ENCODE assay signal across 11 cellular contexts in genomic region chr7:137772748-137773147, GRCh38.
DNase-seq lines count a peak whose midpoint lies in the region; TF ChIP-seq lines count a peak whose summit lies in the region.
"Had no signal": no experiment of that assay in that cellular context is flagged by ENCODE, and none has a peak within 500 bp of the region (broad histone marks: within the 10 kb centered on the region; RNA-seq: fewer than 3 reads in every experiment).

No MANE protein-coding gene starts in this region.

- no peaks in the 10 kb centered on the region for H3K27me3 Mint-ChIP-seq in activated CD4-positive, alpha-beta T cell treated with anti-CD3 and anti-CD28 coated beads, Interleukin-2, amount 10 ng/mL, durations not matched to agents 24 days and 14 days
- H3K27me3 Mint-ChIP-seq in CD14-positive monocyte (ENCODE audit: low read depth in 3 of 3), result peaks cover 0 to 3% (median 0%) of the 10 kb centered on the region in 3 donors

- peak overlapping the region; percentile 75 for H3K4me3 Mint-ChIP-seq in activated CD4-positive, alpha-beta T cell treated with anti-CD3 and anti-CD28 coated beads, Interleukin-2, amount 10 ng/mL, durations not matched to agents 24 days and 14 days
- H3K4me3 Mint-ChIP-seq in CD14-positive monocyte, result no peak overlapping the region

- H3K27ac ChIP-seq in SK-N-SH (ENCODE audit: low read depth in 2 of 2, low read length in 1 of 2) (peak overlapping the region; percentile 12 to 93; a peak in 3 of 4 replicates), tibial artery (no peak overlapping the region)

- peak overlapping the region; percentile 34 for H3K27ac Mint-ChIP-seq in activated CD4-positive, alpha-beta T cell treated with anti-CD3 and anti-CD28 coated beads, Interleukin-2, amount 10 ng/mL, durations not matched to agents 24 days and 14 days
- no peak overlapping the region for H3K27ac Mint-ChIP-seq in CD14-positive monocyte

- no peak for TF ChIP-seq CTCF in SK-N-SH (IDR thresholded peaks at IDR 0.05)
- no peak for TF ChIP-seq CTCF in fibroblast of the aortic adventitia (IDR thresholded peaks at IDR 0.05; ENCODE audit: insufficient read depth, low read length)
- TF ChIP-seq CTCF in tibial artery (IDR thresholded peaks at IDR 0.05), result no peak
- TF ChIP-seq CTCF in CD14-positive monocyte (IDR thresholded peaks at IDR 0.05), result no peak

- H3K27me3 ChIP-seq in SK-N-SH (ENCODE audit: insufficient read depth) (no peaks in the 10 kb centered on the region), skeletal muscle satellite cell (ENCODE audit: control insufficient read depth, insufficient read depth, low read length) (no peaks in the 10 kb centered on the region), tibial artery (no peaks in the 10 kb centered on the region)

- no peaks in the 10 kb centered on the region for H3K9me2 ChIP-seq in SK-N-SH

- H3K4me2 ChIP-seq in SK-N-SH (peak overlapping the region; percentile 43), skeletal muscle satellite cell (ENCODE audit: low read length) (peak overlapping the region; percentile 79)

- H3K36me3 ChIP-seq in SK-N-SH (replicated peaks in 1 of 2; ENCODE audit: control insufficient read depth in 1 of 2, insufficient read depth in 2 of 2, low read length in 1 of 2) (no peaks in the 10 kb centered on the region), skeletal muscle satellite cell (ENCODE audit: insufficient read depth, low read length) (no peaks in the 10 kb centered on the region), tibial artery (no peaks in the 10 kb centered on the region)

- peaks cover 5% of the 10 kb centered on the region for H3K36me3 Mint-ChIP-seq in activated CD4-positive, alpha-beta T cell treated with anti-CD3 and anti-CD28 coated beads, Interleukin-2, amount 10 ng/mL, durations not matched to agents 24 days and 14 days (ENCODE audit: low read depth)
- H3K36me3 Mint-ChIP-seq in CD14-positive monocyte, result no peaks in the 10 kb centered on the region

- peak in 1 of 2 experiments; percentile 65; a peak in 1 of 4 replicates for TF ChIP-seq EP300 in SK-N-SH (IDR thresholded peaks at IDR 0.05; ENCODE audit: borderline replicate concordance in 1 of 2, low read depth in 1 of 2, low read length in 1 of 2)

- H3K9me3 ChIP-seq in SK-N-SH (no peaks in the 10 kb centered on the region), skeletal muscle satellite cell (replicated peaks; ENCODE audit: low read length) (no peaks in the 10 kb centered on the region), tibial artery (no peaks in the 10 kb centered on the region)

- no peak for DNase-seq in activated CD4-positive, alpha-beta T cell treated with anti-CD3 and anti-CD28 coated beads, Interleukin-2, amount 10 ng/mL, durations not matched to agents 24 days and 14 days
- DNase-seq in activated CD4-positive, alpha-beta T cell treated with anti-CD3 and anti-CD28 coated beads for 48 hours, result no peak
- DNase-seq in SK-N-SH (no peak), fibroblast of the aortic adventitia (ENCODE audit: low read depth) (peak; percentile 59), putamen (ENCODE audit: low spot score) (no peak), tibial artery (no peak), CD14-positive monocyte (ENCODE audit: low spot score) (no peak)
- DNase-seq: 8988T; activated naive CD4-positive, alpha-beta T cell; NCI-H1048 had no signal

- H3K9ac ChIP-seq in SK-N-SH, result peak overlapping the region; percentile 45; the same call in 1 of the 2 replicates
- H3K9ac ChIP-seq in skeletal muscle satellite cell (ENCODE audit: low read depth, low read length), result peak overlapping the region; percentile 78

- CTCF ChIA-PET in SK-N-SH (lab: Yijun Ruan, JAX), result interaction anchor here (1.1 to 2.9 kb wide), 2 partner anchors 10 to 23 kb away, joined by 3 to 9 read pairs; no protein-coding TSS in a partner anchor

- peaks cover 3% of the 10 kb centered on the region for H3K4me1 Mint-ChIP-seq in activated CD4-positive, alpha-beta T cell treated with anti-CD3 and anti-CD28 coated beads, Interleukin-2, amount 10 ng/mL, durations not matched to agents 24 days and 14 days
- no peaks in the 10 kb centered on the region for H3K4me1 Mint-ChIP-seq in CD14-positive monocyte

- POLR2A ChIA-PET in SK-N-SH (lab: Yijun Ruan, JAX), result no interaction called here

- H3K4me1 ChIP-seq in SK-N-SH (ENCODE audit: control insufficient read depth in 1 of 2, insufficient read depth in 2 of 2, low read depth in 1 of 2, low read length in 1 of 2) (peaks cover 6 to 27% of the 10 kb centered on the region in 2 experiments), skeletal muscle satellite cell (ENCODE audit: control insufficient read depth, insufficient read depth, low read length) (peaks cover 47% of the 10 kb centered on the region), tibial artery (peaks cover 0 to 7% (median 0%) of the 10 kb centered on the region in 4 donors)

- no peaks in the 10 kb centered on the region for H4K20me1 ChIP-seq in SK-N-SH (ENCODE audit: insufficient read depth)

- H2AFZ ChIP-seq in SK-N-SH (ENCODE audit: low read depth), result no peak overlapping the region

- H3K4me3 ChIP-seq in SK-N-SH (ENCODE audit: low read depth in 2 of 2, low read length in 1 of 2) (no peak overlapping the region), fibroblast of the aortic adventitia (ENCODE audit: low read depth, low read length) (no peak overlapping the region), skeletal muscle satellite cell (ENCODE audit: low read length) (peak overlapping the region; percentile 64), tibial artery (no peak overlapping the region)

- intact Hi-C loops in activated CD4-positive, alpha-beta T cell treated with anti-CD3 and anti-CD28 coated beads, Interleukin-2, amount 10 ng/mL, durations not matched to agents 24 days and 14 days (cut with micrococcal nuclease), result loop anchor here (5.0 kb wide), 1 partner anchor 100 kb away; no protein-coding TSS in a partner anchor
- intact Hi-C loops in tibial artery (cut with DNase I; ENCODE audit: low total_unique reads) (no loop called here), CD14-positive monocyte (cut with micrococcal nuclease) (no loop called here)

- H3K9me3 Mint-ChIP-seq in activated CD4-positive, alpha-beta T cell treated with anti-CD3 and anti-CD28 coated beads, Interleukin-2, amount 10 ng/mL, durations not matched to agents 24 days and 14 days, result no peaks in the 10 kb centered on the region
- H3K9me3 Mint-ChIP-seq in CD14-positive monocyte, result peaks cover 0 to 3% (median 0%) of the 10 kb centered on the region in 7 donors

- no peak for TF ChIP-seq RAD21 in SK-N-SH (IDR thresholded peaks at IDR 0.05; ENCODE audit: low read length)

- H3F3A ChIP-seq in SK-N-SH (replicated peaks; ENCODE audit: insufficient read depth), result peaks cover 28% of the 10 kb centered on the region

- H3K79me2 ChIP-seq in SK-N-SH (ENCODE audit: insufficient read depth), result peaks cover 14% of the 10 kb centered on the region

TF ChIP-seq in SK-N-SH, 30 proteins besides CTCF, POLR2A, EP300 and RAD21:
- 0 out of 2 replicates have a peak, but pooled peaks have one; percentile 51 for TF ChIP-seq TEAD4 (IDR thresholded peaks at IDR 0.05; ENCODE audit: borderline replicate concordance, insufficient read depth)
- TF ChIP-seq IRF3 (IDR thresholded peaks at IDR 0.05; ENCODE audit: low read depth, low read length), result no peak
- no peak for TF ChIP-seq CHD2 (IDR thresholded peaks at IDR 0.05; ENCODE audit: low read length, partially characterized antibody)
- no peak for TF ChIP-seq USF2 (IDR thresholded peaks at IDR 0.05; ENCODE audit: borderline replicate concordance, low read depth, low read length)
- TF ChIP-seq MAX (IDR thresholded peaks at IDR 0.05; ENCODE audit: low read depth), result 0 out of 2 replicates have a peak, but pooled peaks have one; percentile 13
- peak; percentile 83 for TF ChIP-seq PBX3 (IDR thresholded peaks at IDR 0.05)
- TF ChIP-seq MXI1 (IDR thresholded peaks at IDR 0.05; ENCODE audit: low read depth, low read length), result no peak
- peak; percentile 84 for TF ChIP-seq JUND (IDR thresholded peaks at IDR 0.05)
- peak; percentile 84 for TF ChIP-seq FOSL2 (IDR thresholded peaks at IDR 0.05; ENCODE audit: borderline replicate concordance, low read depth)
- TF ChIP-seq YY1 (IDR thresholded peaks at IDR 0.05; ENCODE audit: low read depth), result peak; percentile 23; the same call in 1 of the 2 replicates
- no peak for TF ChIP-seq GABPA (IDR thresholded peaks at IDR 0.05; ENCODE audit: low read depth)
- peak; percentile 81 for TF ChIP-seq TCF12 (IDR thresholded peaks at IDR 0.05)
- TF ChIP-seq MEF2A (IDR thresholded peaks at IDR 0.05; ENCODE audit: borderline replicate concordance, low read depth), result no peak

Comparison
In these comparisons a context has a peak if more than half of its experiments do, and no peak if none do; other contexts are left out.
1. H3K27ac ChIP-seq: peak in SK-N-SH (2 of 2); none in tibial artery (0 of 2).